ENCODE assay signal across 25 cellular contexts in the genomic region with DNA sequence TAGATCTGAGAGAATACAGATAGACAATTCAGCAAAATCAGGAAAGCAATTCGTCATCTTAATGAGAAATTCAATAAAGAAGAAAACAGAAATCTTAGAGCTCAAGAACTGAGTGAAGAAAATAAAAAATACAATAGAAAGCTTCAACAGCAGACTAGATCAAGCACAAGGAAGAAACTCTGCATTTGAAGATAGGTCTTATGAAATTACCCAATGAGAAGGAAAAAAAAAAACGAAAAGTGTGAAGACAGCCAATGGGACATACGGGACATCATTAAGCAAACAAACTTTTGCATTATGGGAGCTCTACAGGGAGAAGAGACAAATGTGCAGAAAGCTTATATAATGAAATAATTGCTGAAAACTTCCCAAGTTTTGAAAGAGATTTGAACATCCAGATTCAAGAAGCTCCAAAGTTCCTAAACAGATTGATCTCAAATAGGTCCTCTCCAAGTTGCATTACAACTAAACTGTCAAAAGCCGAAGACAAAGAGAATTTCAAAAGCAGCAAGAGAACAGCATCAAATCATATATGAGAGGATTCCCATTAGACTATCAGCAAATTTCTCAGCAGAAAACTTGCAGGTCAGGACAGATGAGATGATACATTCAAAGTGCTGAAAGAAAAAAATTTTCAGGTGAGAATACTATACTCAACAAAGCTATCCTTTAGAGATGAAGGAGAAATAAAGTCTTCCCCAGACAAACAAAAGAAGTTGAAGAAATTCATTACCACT. TPM values are rescaled to one million over a fixed set of nuclear protein-coding genes. Genes with fewer than 3 reads are reported as not detected.
"Had no signal": no experiment of that assay in that cellular context is flagged by ENCODE, and none has a peak within 500 bp of the region (broad histone marks: within the 10 kb centered on the region; RNA-seq: fewer than 3 reads in every experiment).

No MANE protein-coding gene starts in this region.

- ATAC-seq: Panc1, PC-3, Right ventricle myocardium inferior, SK-N-SH treated with all-trans-retinoic acid at 6 μM for 48 hours had no signal

- H3K27ac ChIP-seq: SJCRH30 had no signal

- H3K4me1 ChIP-seq: SJCRH30 had no signal

- DNase-seq: IMR-90, Karpas-422, KG1, MG63, NCI-H1092, NCI-H1105 treated with DMSO at 0.1 percent for 48 hours, NCI-H1417 treated with DMSO at 0.1 percent for 48 hours, NCI-H146, NCI-H1694 treated with DMSO at 0.1 percent for 48 hours, NCI-H1930, NCI-H2081, NCI-H2107, NCI-H2227 treated with DMSO at 0.1 percent for 48 hours, NCI-H524 treated with DMSO at 0.1 percent for 48 hours, NCI-H69, NCI-H774, PC-3, SHP77 treated with DMSO at 0.1 percent for 48 hours, SJCRH30, T-helper 1 cell had no signal

- H3K9me3 ChIP-seq: MG63, SJCRH30 had no signal

- H3K4me3 ChIP-seq: MG63, SJCRH30 had no signal

RNA-seq across cellular contexts. Expression of a gene that starts 10.8 kb away (rescaled TPM):
- total RNA-seq: HT-29, IMR-90, NCI-H460, PC-3, Right ventricle myocardium inferior, SJCRH30 had no signal
- polyA plus RNA-seq: IMR-90 had no signal

RNA-seq across cellular contexts. Expression of a gene that starts 24.3 kb away (rescaled TPM):
- total RNA-seq: HT-29, IMR-90, NCI-H460, PC-3, SJCRH30 had no signal
- polyA plus RNA-seq: IMR-90 had no signal
